In the genomic region with DNA sequence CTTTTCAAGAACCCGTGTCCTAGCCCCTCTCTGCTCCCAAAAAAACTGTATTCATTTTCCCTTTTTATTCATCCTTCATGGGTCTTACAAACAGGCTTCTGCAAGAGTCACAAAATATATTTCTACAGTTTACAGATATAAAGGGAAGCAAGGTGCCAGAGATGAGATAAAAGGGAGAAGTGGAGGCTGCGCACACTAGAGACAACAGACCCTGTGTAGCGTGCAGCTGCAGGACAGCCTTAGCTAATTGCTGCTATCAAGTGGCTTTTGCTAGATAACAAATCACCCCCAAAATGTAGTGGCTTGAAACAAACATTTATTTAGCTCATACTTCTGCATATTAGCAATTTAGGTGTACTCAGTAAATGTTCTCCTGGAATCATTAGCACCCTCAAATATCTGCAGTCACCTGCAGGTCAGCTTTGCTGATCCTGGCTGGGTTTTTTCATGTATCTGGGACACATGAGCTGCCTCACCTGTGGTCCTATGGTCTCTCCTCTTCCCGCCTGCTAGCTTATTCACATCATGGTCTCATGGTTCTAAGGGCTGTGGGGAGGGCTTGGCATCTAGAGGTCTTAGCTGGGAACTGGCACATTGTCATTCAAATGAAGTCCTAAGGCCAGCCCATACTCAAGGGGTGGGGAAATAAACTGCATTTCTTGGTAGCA, we compare ENCODE assay signal across 1 cellular context.
TF ChIP-seq lines count a peak whose summit lies in the region.

No MANE protein-coding gene starts in this region.

TF ChIP-seq in GM23338, 12 proteins besides CTCF, POLR2A, EP300 and RAD21 (continued from another document):
- TF ChIP-seq, protein P1, sequence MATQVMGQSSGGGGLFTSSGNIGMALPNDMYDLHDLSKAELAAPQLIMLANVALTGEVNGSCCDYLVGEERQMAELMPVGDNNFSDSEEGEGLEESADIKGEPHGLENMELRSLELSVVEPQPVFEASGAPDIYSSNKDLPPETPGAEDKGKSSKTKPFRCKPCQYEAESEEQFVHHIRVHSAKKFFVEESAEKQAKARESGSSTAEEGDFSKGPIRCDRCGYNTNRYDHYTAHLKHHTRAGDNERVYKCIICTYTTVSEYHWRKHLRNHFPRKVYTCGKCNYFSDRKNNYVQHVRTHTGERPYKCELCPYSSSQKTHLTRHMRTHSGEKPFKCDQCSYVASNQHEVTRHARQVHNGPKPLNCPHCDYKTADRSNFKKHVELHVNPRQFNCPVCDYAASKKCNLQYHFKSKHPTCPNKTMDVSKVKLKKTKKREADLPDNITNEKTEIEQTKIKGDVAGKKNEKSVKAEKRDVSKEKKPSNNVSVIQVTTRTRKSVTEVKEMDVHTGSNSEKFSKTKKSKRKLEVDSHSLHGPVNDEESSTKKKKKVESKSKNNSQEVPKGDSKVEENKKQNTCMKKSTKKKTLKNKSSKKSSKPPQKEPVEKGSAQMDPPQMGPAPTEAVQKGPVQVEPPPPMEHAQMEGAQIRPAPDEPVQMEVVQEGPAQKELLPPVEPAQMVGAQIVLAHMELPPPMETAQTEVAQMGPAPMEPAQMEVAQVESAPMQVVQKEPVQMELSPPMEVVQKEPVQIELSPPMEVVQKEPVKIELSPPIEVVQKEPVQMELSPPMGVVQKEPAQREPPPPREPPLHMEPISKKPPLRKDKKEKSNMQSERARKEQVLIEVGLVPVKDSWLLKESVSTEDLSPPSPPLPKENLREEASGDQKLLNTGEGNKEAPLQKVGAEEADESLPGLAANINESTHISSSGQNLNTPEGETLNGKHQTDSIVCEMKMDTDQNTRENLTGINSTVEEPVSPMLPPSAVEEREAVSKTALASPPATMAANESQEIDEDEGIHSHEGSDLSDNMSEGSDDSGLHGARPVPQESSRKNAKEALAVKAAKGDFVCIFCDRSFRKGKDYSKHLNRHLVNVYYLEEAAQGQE (IDR thresholded peaks at IDR 0.05; ENCODE audit: unreplicated experiment), result no peak
- TF ChIP-seq EZH2 (IDR thresholded peaks at IDR 0.05; ENCODE audit: low read depth, unreplicated experiment) (no peak), NANOG (IDR thresholded peaks at IDR 0.05; ENCODE audit: borderline replicate concordance) (no peak)
